ENCODE assay signal across 18 cellular contexts in the genomic region with DNA sequence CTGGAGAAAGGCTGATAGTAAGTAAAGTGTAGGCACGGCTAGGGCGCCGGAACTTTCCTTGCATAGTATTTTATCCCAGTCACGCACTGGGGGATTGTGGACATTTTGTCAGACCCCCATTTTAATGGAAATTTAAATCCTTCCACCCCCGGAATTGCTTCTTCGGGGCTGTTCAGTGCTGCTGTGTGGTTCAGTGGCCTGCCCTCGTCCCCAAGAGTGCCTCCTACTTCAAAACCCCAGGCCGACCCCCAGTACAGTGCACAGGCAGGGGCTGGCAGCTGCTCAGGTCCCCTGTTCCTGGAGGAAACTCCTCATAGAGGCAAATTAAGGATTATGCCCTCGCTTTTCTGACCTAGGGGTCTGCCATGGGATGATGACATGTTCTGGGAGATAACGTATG.
"Had no signal": no experiment of that assay in that cellular context is flagged by ENCODE, and none has a peak within 500 bp of the region (broad histone marks: within the 10 kb centered on the region; RNA-seq: fewer than 3 reads in every experiment).

No MANE protein-coding gene starts in this region.

- ATAC-seq: activated naive CD8-positive, alpha-beta T cell treated with anti-CD3 and anti-CD28 coated beads, Interleukin-2, amount 50 U/mL, for 24 hours; activated T-cell treated with anti-CD3 and anti-CD28 coated beads, Interleukin-2, amount 50 U/mL, for 4 hours; left lobe of liver; T-helper 17 cell had no signal

- H3K27me3 ChIP-seq: colonic mucosa, spleen had no signal

- H3K36me3 ChIP-seq: colonic mucosa, spleen had no signal

- H3K27ac ChIP-seq: colonic mucosa, spleen had no signal

- H3K4me3 ChIP-seq: colonic mucosa, spleen had no signal

- H3K9me3 ChIP-seq: colonic mucosa, spleen had no signal

- DNase-seq: activated CD4-positive, alpha-beta T cell treated with anti-CD3 and anti-CD28 coated beads for 4 hours; activated CD4-positive, alpha-beta T cell treated with anti-CD3 and anti-CD28 coated beads, Interleukin-2, amount 50 U/mL, for 48 hours; activated CD4-positive, CD25-positive, alpha-beta regulatory T cell; activated CD8-positive, alpha-beta memory T cell treated with anti-CD3 and anti-CD28 coated beads, Interleukin-2, amount 50 U/mL, for 48 hours; activated naive CD4-positive, alpha-beta T cell treated with anti-CD3 and anti-CD28 coated beads, Interleukin-2, amount 50 U/mL, for 16 hours; activated naive CD8-positive, alpha-beta T cell treated with anti-CD3 and anti-CD28 coated beads, Interleukin-2, amount 50 U/mL, for 24 hours; activated T-cell treated with anti-CD3 and anti-CD28 coated beads, Interleukin-2, amount 50 U/mL, for 4 hours; central memory CD4-positive, alpha-beta T cell; colonic mucosa; effector CD4-positive, alpha-beta T cell; kidney; SHP77; spleen; stimulated activated CD4-positive, alpha-beta T cell treated with anti-CD3 and anti-CD28 coated beads, Interleukin-4, amount 100 ng/mL, for 24 hours; stimulated activated naive CD4-positive, alpha-beta T cell treated with Interleukin-2 at 50 U/mL for 16 hours; T-helper 17 cell; trophoblast cell had no signal
